11 cellular contexts compared by ENCODE assay signal in genomic region chr9:80285325-80285724, GRCh38.
DNase-seq lines count a peak whose midpoint lies in the region; ATAC-seq and TF ChIP-seq lines count a peak whose summit lies in the region.
"Had no signal": no experiment of that assay in that cellular context is flagged by ENCODE, and none has a peak within 500 bp of the region (broad histone marks: within the 10 kb centered on the region; RNA-seq: fewer than 3 reads in every experiment).

No MANE protein-coding gene starts in this region.

- DNase-seq in H4 (ENCODE audit: low spot score) (peak; percentile 9), fibroblast of gingiva (ENCODE audit: low read depth) (peak; percentile 20), progenitor cell of endocrine pancreas (ENCODE audit: low spot score, unreplicated experiment) (no peak), erythroblast (lab: John Stamatoyannopoulos, UW) (no peak)
- no peak for DNase-seq in natural killer cell treated with Interleukin-12 subunit alpha and Interleukin-12 subunit beta and Interleukin-15 and Interleukin-18, amount 100 ng/mL, for 72 hours (ENCODE audit: low spot score)
- DNase-seq in activated effector memory CD4-positive, alpha-beta T cell treated with anti-CD3 and anti-CD28 coated beads, Interleukin-2, amount 50 U/mL, for 16 hours, result no peak
- DNase-seq: activated CD8-positive, alpha-beta memory T cell treated with anti-CD3 and anti-CD28 coated beads, Interleukin-2, amount 10 ng/mL, durations not matched to agents 7 days and 5 days; central memory CD4-positive, alpha-beta T cell; pancreas; SHP77 had no signal

- no peak overlapping the region for H2AFZ ChIP-seq in OCI-LY3 (ENCODE audit: low read depth, low read length)

- no peak overlapping the region for H3K4me3 Mint-ChIP-seq in progenitor cell of endocrine pancreas (ENCODE audit: low read depth)
- H3K4me3 Mint-ChIP-seq in natural killer cell treated with Interleukin-12 subunit alpha and Interleukin-12 subunit beta and Interleukin-15 and Interleukin-18, amount 100 ng/mL, for 72 hours, result no peak overlapping the region
- H3K4me3 Mint-ChIP-seq: activated CD8-positive, alpha-beta memory T cell treated with anti-CD3 and anti-CD28 coated beads, Interleukin-2, amount 10 ng/mL, durations not matched to agents 7 days and 5 days had no signal

- no peak overlapping the region for H3K4me2 ChIP-seq in OCI-LY3 (ENCODE audit: low read length)

- no peaks in the 10 kb centered on the region for H3K79me2 ChIP-seq in OCI-LY3 (ENCODE audit: low read length)

- no peaks in the 10 kb centered on the region for H3K36me3 ChIP-seq in OCI-LY3 (replicated peaks; ENCODE audit: low read depth, low read length)
- H3K36me3 ChIP-seq: pancreas had no signal

- peaks cover 3% of the 10 kb centered on the region for H3K4me1 Mint-ChIP-seq in progenitor cell of endocrine pancreas (ENCODE audit: low read depth)
- H3K4me1 Mint-ChIP-seq in natural killer cell treated with Interleukin-12 subunit alpha and Interleukin-12 subunit beta and Interleukin-15 and Interleukin-18, amount 100 ng/mL, for 72 hours (ENCODE audit: low read depth in 2 of 2), result no peaks in the 10 kb centered on the region
- H3K4me1 Mint-ChIP-seq: activated CD8-positive, alpha-beta memory T cell treated with anti-CD3 and anti-CD28 coated beads, Interleukin-2, amount 10 ng/mL, durations not matched to agents 7 days and 5 days had no signal

- no peaks in the 10 kb centered on the region for H3K27me3 Mint-ChIP-seq in progenitor cell of endocrine pancreas
- no peaks in the 10 kb centered on the region for H3K27me3 Mint-ChIP-seq in natural killer cell treated with Interleukin-12 subunit alpha and Interleukin-12 subunit beta and Interleukin-15 and Interleukin-18, amount 100 ng/mL, for 72 hours
- H3K27me3 Mint-ChIP-seq: activated CD8-positive, alpha-beta memory T cell treated with anti-CD3 and anti-CD28 coated beads, Interleukin-2, amount 10 ng/mL, durations not matched to agents 7 days and 5 days had no signal

- ATAC-seq in natural killer cell treated with Interleukin-12 subunit alpha and Interleukin-12 subunit beta and Interleukin-15 and Interleukin-18, amount 100 ng/mL, for 72 hours, result no peak
- ATAC-seq: activated CD8-positive, alpha-beta memory T cell treated with anti-CD3 and anti-CD28 coated beads, Interleukin-2, amount 10 ng/mL, durations not matched to agents 7 days and 5 days; pancreas had no signal

- no peaks in the 10 kb centered on the region for H4K20me1 ChIP-seq in OCI-LY3 (ENCODE audit: insufficient read depth, low read length)

- TF ChIP-seq POLR2A in erythroblast (IDR thresholded peaks at IDR 0.05; ENCODE audit: low read length), result no peak

- TF ChIP-seq CTCF in OCI-LY3 (IDR thresholded peaks at IDR 0.05; ENCODE audit: low read depth, low read length) (peak; percentile 49), progenitor cell of endocrine pancreas (IDR thresholded peaks at IDR 0.05; ENCODE audit: unreplicated experiment) (peak; percentile 11)

- no peak overlapping the region for H3K27ac Mint-ChIP-seq in progenitor cell of endocrine pancreas
- no peak overlapping the region for H3K27ac Mint-ChIP-seq in natural killer cell treated with Interleukin-12 subunit alpha and Interleukin-12 subunit beta and Interleukin-15 and Interleukin-18, amount 100 ng/mL, for 72 hours
- H3K27ac Mint-ChIP-seq: activated CD8-positive, alpha-beta memory T cell treated with anti-CD3 and anti-CD28 coated beads, Interleukin-2, amount 10 ng/mL, durations not matched to agents 7 days and 5 days had no signal

- H3K4me3 ChIP-seq in OCI-LY3 (ENCODE audit: low read length), result no peak overlapping the region
- H3K4me3 ChIP-seq: pancreas had no signal

- H3K27ac ChIP-seq in OCI-LY3 (ENCODE audit: low read length), result no peak overlapping the region
- H3K27ac ChIP-seq: pancreas had no signal

- no peaks in the 10 kb centered on the region for H3K36me3 Mint-ChIP-seq in progenitor cell of endocrine pancreas (ENCODE audit: insufficient read depth)
- no peaks in the 10 kb centered on the region for H3K36me3 Mint-ChIP-seq in natural killer cell treated with Interleukin-12 subunit alpha and Interleukin-12 subunit beta and Interleukin-15 and Interleukin-18, amount 100 ng/mL, for 72 hours
- H3K36me3 Mint-ChIP-seq: activated CD8-positive, alpha-beta memory T cell treated with anti-CD3 and anti-CD28 coated beads, Interleukin-2, amount 10 ng/mL, durations not matched to agents 7 days and 5 days had no signal

- H3K9ac ChIP-seq in OCI-LY3 (ENCODE audit: low read length), result no peak overlapping the region

- no peaks in the 10 kb centered on the region for H3K9me3 ChIP-seq in OCI-LY3 (ENCODE audit: insufficient read depth, low read length)
- H3K9me3 ChIP-seq: pancreas had no signal

- no peaks in the 10 kb centered on the region for H3K4me1 ChIP-seq in OCI-LY3 (ENCODE audit: low read length)
- H3K4me1 ChIP-seq: pancreas had no signal

- peaks cover 4% of the 10 kb centered on the region for H3K9me3 Mint-ChIP-seq in progenitor cell of endocrine pancreas (ENCODE audit: low read depth)
- H3K9me3 Mint-ChIP-seq in natural killer cell treated with Interleukin-12 subunit alpha and Interleukin-12 subunit beta and Interleukin-15 and Interleukin-18, amount 100 ng/mL, for 72 hours, result peaks cover 9% of the 10 kb centered on the region

- no peaks in the 10 kb centered on the region for H3K27me3 ChIP-seq in OCI-LY3 (ENCODE audit: low read depth, low read length)
- H3K27me3 ChIP-seq: pancreas had no signal

Comparison
In these comparisons a context has a peak if more than half of its experiments do, and no peak if none do; other contexts are left out.
1. DNase-seq: peak in H4 (single experiment) and fibroblast of gingiva (single experiment); none in progenitor cell of endocrine pancreas (single experiment), natural killer cell treated with Interleukin-12 subunit alpha and Interleukin-12 subunit beta and Interleukin-15 and Interleukin-18, amount 100 ng/mL, for 72 hours (single experiment), erythroblast (0 of 2) and activated effector memory CD4-positive, alpha-beta T cell treated with anti-CD3 and anti-CD28 coated beads, Interleukin-2, amount 50 U/mL, for 16 hours (single experiment).